ENCODE assay signal across 9 cellular contexts in genomic region chr6:42136508-42137191, GRCh38. TPM values are rescaled to one million over a fixed set of nuclear protein-coding genes. Genes with fewer than 3 reads are reported as not detected.
DNase-seq lines count a peak whose midpoint lies in the region; ATAC-seq and TF ChIP-seq lines count a peak whose summit lies in the region.
"Had no signal": no experiment of that assay in that cellular context is flagged by ENCODE, and none has a peak within 500 bp of the region (broad histone marks: within the 10 kb centered on the region; RNA-seq: fewer than 3 reads in every experiment).

No MANE protein-coding gene starts in this region.

- H3K18ac ChIP-seq in IMR-90 (ENCODE audit: low read depth, low read length), result peak overlapping the region; percentile 64

- H2BK5ac ChIP-seq in IMR-90 (ENCODE audit: low read depth, low read length, poor library complexity, severe bottlenecking), result peak overlapping the region; percentile 81

- peak overlapping the region; percentile 81; the same call in 2 of the 3 replicates for H2BK15ac ChIP-seq in IMR-90 (ENCODE audit: low read depth, low read length)

- POLR2A ChIA-PET in GM10248 (lab: Yijun Ruan, JAX), result no interaction called here
- POLR2A ChIA-PET in IMR-90 (lab: Charles Lee; ENCODE audit: unreplicated experiment), result no interaction called here

- peak overlapping the region; percentile 85 for H2BK20ac ChIP-seq in IMR-90 (ENCODE audit: low read depth, low read length)

- peak overlapping the region; percentile 87 for H2AK5ac ChIP-seq in IMR-90 (ENCODE audit: low read depth, low read length)

- no peak for TF ChIP-seq POLR2A in IMR-90 (IDR thresholded peaks at IDR 0.05; ENCODE audit: low read depth, low read length)

- H4K20me1 ChIP-seq in IMR-90 (ENCODE audit: insufficient read depth, low read length), result no peaks in the 10 kb centered on the region

- peak; percentile 82 for DNase-seq in GM10248 (ENCODE audit: extremely low spot score)
- peak; percentile 85 for DNase-seq in IMR-90
- peak; percentile 32 for DNase-seq in activated CD8-positive, alpha-beta memory T cell treated with anti-CD3 and anti-CD28 coated beads, Interleukin-2, amount 50 U/mL, for 4 hours
- peak; percentile 4 for DNase-seq in stimulated activated CD8-positive, alpha-beta memory T cell treated with anti-CD3 and anti-CD28 coated beads, Interleukin-4, amount 100 ng/mL, for 4 hours (ENCODE audit: low read depth in 2 of 2, low spot score in 1 of 2)
- no peak for DNase-seq in NCI-H187 (lab: John Stamatoyannopoulos, UW)
- no peak for DNase-seq in mucosa of gallbladder (ENCODE audit: low spot score)

- peak overlapping the region; percentile 84 for H2AFZ ChIP-seq in IMR-90 (replicated peaks; ENCODE audit: low read length, poor library complexity)

- TF ChIP-seq CTCF in GM10248 (IDR thresholded peaks at IDR 0.05; ENCODE audit: control extremely low read depth, extremely low read depth, low read depth, missing control alignments) (peak; percentile 39), IMR-90 (conservative IDR thresholded peaks at IDR 0.05; ENCODE audit: low read depth, low read length) (peak; percentile 33; the same call in 1 of the 2 replicates)

- peak overlapping the region; percentile 88 for H2AK9ac ChIP-seq in IMR-90 (replicated peaks; ENCODE audit: low read depth, low read length, poor library complexity)

- H2BK120ac ChIP-seq in IMR-90 (ENCODE audit: low read depth, low read length), result peak overlapping the region; percentile 94

- H4K91ac ChIP-seq in IMR-90 (ENCODE audit: insufficient read depth, low read depth, low read length), result peak overlapping the region; percentile 92

- dilution Hi-C loops in IMR-90 (cut with HindIII; ENCODE audit: low sequenced_read_pairs, unreplicated experiment), result no loop called here

- CTCF ChIA-PET in GM10248 (lab: Yijun Ruan, JAX), result interaction anchor here (0.8 to 3.1 kb wide), 24 partner anchors 8 to 415 kb away, joined by 3 to 22 read pairs (median 4); partner anchors contain the start of gene TAF8
- CTCF ChIA-PET in IMR-90 (lab: Yijun Ruan, JAX), result interaction anchor here (0.6 to 1.0 kb wide), 3 partner anchors 10 to 67 kb away, joined by 3 to 4 read pairs (median 3); no protein-coding TSS in a partner anchor

- peak overlapping the region; percentile 37 for H3K4me2 ChIP-seq in IMR-90 (ENCODE audit: low read depth, low read length)

- H3K4me3 ChIP-seq in IMR-90 (ENCODE audit: insufficient read depth, low read depth, low read length) (no peak overlapping the region), iPS-15b (ENCODE audit: low read depth, low read length) (peak overlapping the region; percentile 24)
- H3K4me3 ChIP-seq: thoracic aorta had no signal

- H3K79me1 ChIP-seq in IMR-90 (ENCODE audit: low read depth in 1 of 2, low read length in 2 of 2), result peaks cover 0 to 67% of the 10 kb centered on the region in 2 experiments; a peak in 2 of 4 replicates

- H3K4me1 ChIP-seq in IMR-90 (ENCODE audit: control insufficient read depth, insufficient read depth, low read length), result peaks cover 21% of the 10 kb centered on the region
- H3K4me1 ChIP-seq in iPS-15b (ENCODE audit: control insufficient read depth, insufficient read depth, low read length), result peaks cover 44% of the 10 kb centered on the region

- ATAC-seq in IMR-90 (ENCODE audit: low read depth) (peak; percentile 69), GM21423 (IDR thresholded peaks at IDR 0.05; ENCODE audit: unreplicated experiment) (no peak)

- TF ChIP-seq RAD21 in IMR-90 (IDR thresholded peaks at IDR 0.05; ENCODE audit: low read length), result no peak

- H4K5ac ChIP-seq in IMR-90 (ENCODE audit: low read depth, low read length), result peak overlapping the region; percentile 73

- peak overlapping the region; percentile 82 to 92 for H4K8ac ChIP-seq in IMR-90 (ENCODE audit: low read depth in 2 of 2, low read length in 2 of 2)

- H3K9me1 ChIP-seq in IMR-90 (ENCODE audit: insufficient read depth, low read length), result peaks cover 29% of the 10 kb centered on the region

- H3K36me3 ChIP-seq in IMR-90 (ENCODE audit: control insufficient read depth, insufficient read depth, low read length) (no peaks in the 10 kb centered on the region), iPS-15b (ENCODE audit: control insufficient read depth, insufficient read depth, low read length) (peaks cover 11% of the 10 kb centered on the region)
- H3K36me3 ChIP-seq: thoracic aorta had no signal

- in situ Hi-C loops in IMR-90 (cut with MboI; ENCODE audit: low sequenced_read_pairs), result no loop called here

- no peaks in the 10 kb centered on the region for H3K9me3 ChIP-seq in IMR-90 (ENCODE audit: control insufficient read depth, insufficient read depth, low read length)
- no peaks in the 10 kb centered on the region for H3K9me3 ChIP-seq in iPS-15b (ENCODE audit: control insufficient read depth, insufficient read depth, low read length)
- H3K9me3 ChIP-seq: thoracic aorta had no signal

- peak overlapping the region; percentile 94 for H3K14ac ChIP-seq in IMR-90 (replicated peaks; ENCODE audit: low read depth, low read length)

- H3K23ac ChIP-seq in IMR-90 (ENCODE audit: low read depth, low read length), result peak overlapping the region; percentile 71; the same call in 1 of the 2 replicates

- H3K27ac ChIP-seq in IMR-90 (ENCODE audit: insufficient read depth, low read length), result peak overlapping the region; percentile 42
- H3K27ac ChIP-seq: thoracic aorta had no signal

- WGBS in IMR-90 (ENCODE audit: extremely low coverage in 2 of 2, insufficient read length in 1 of 2), 2 experiments, result 23% methylated on average over 6 of the region's 14 CpGs; no CpG with 5 or more reads in 1 of the 2 experiments

- H3K9ac ChIP-seq in IMR-90 (ENCODE audit: low read depth, low read length) (peak overlapping the region; percentile 33; the same call in 1 of the 2 replicates), iPS-15b (ENCODE audit: low read depth, low read length) (peak overlapping the region; percentile 51)

- intact Hi-C loops in IMR-90 (cut with micrococcal nuclease), result no loop called here

- peak overlapping the region; percentile 91 for H3K4ac ChIP-seq in IMR-90 (ENCODE audit: low read depth, low read length)

- H3K56ac ChIP-seq in IMR-90 (ENCODE audit: extremely low read depth, insufficient read depth, low read length), result no peak overlapping the region

- BruUV-seq in IMR-90 (replicated peaks; lab: Mats Ljungman, UMichigan), result no TSS peak

- H3K27me3 ChIP-seq in IMR-90 (ENCODE audit: control insufficient read depth, insufficient read depth, low read length), result no peaks in the 10 kb centered on the region
- no peaks in the 10 kb centered on the region for H3K27me3 ChIP-seq in iPS-15b (ENCODE audit: control insufficient read depth, insufficient read depth, low read length)

TF ChIP-seq in IMR-90, 13 proteins besides CTCF, POLR2A, EP300 and RAD21:
- TF ChIP-seq CHD1 (IDR thresholded peaks at IDR 0.05; ENCODE audit: low read depth, low read length) (no peak), MAFK (IDR thresholded peaks at IDR 0.05; ENCODE audit: low read depth, low read length) (peak; percentile 87), NFE2L2 (IDR thresholded peaks at IDR 0.05; ENCODE audit: low read depth, low read length) (peak; percentile 63; the same call in 1 of the 2 replicates), MAZ (IDR thresholded peaks at IDR 0.05; ENCODE audit: borderline replicate concordance, low read depth, low read length) (no peak), FOS (IDR thresholded peaks at IDR 0.05; ENCODE audit: low read depth, low read length) (peak; percentile 64)

RNA-seq across cellular contexts. Expression of gene C6orf132, which starts 5.8 kb away (rescaled TPM):
- total RNA-seq in IMR-90 (2012; rRNA removed), result 0.72 and 1.1 TPM in 2 replicates
- polyA plus RNA-seq in IMR-90 (2012; rRNA removed), result 1.7 and 1.8 TPM in 2 replicates
- polyA plus RNA-seq in IMR-90 (2012; cell fraction: cytosol; rRNA removed), result 1.6 and 1.7 TPM in 2 replicates
- 3.0 and 3.3 TPM in 2 replicates for polyA plus RNA-seq in IMR-90 (2012; cell fraction: nucleus; rRNA removed; ENCODE audit: low replicate concordance)
- 41.2 TPM for total RNA-seq in mucosa of gallbladder

RNA-seq across cellular contexts. Expression of gene GUCA1A, which starts 36.5 kb away (rescaled TPM):
- total RNA-seq in IMR-90 (2012; rRNA removed) (under 0.01 and 0.18 TPM in 2 replicates), mucosa of gallbladder (not detected)
- 0.32 and 0.34 TPM in 2 replicates for polyA plus RNA-seq in IMR-90 (2012; rRNA removed)
- 0.50 and 0.60 TPM in 2 replicates for polyA plus RNA-seq in IMR-90 (2012; cell fraction: cytosol; rRNA removed)
- 0.12 and 0.18 TPM in 2 replicates for polyA plus RNA-seq in IMR-90 (2012; cell fraction: nucleus; rRNA removed; ENCODE audit: low replicate concordance)
- total RNA-seq: thoracic aorta had no signal

RNA-seq across cellular contexts. Expression of gene GUCA1B, which starts 58.1 kb away (rescaled TPM):
- total RNA-seq in IMR-90 (2012; rRNA removed) (under 0.01 and 0.18 TPM in 2 replicates), mucosa of gallbladder (0.43 TPM)
- 0.60 and 1.0 TPM in 2 replicates for polyA plus RNA-seq in IMR-90 (2012; rRNA removed)
- 0.21 and 0.42 TPM in 2 replicates for polyA plus RNA-seq in IMR-90 (2012; cell fraction: cytosol; rRNA removed)
- polyA plus RNA-seq in IMR-90 (2012; cell fraction: nucleus; rRNA removed; ENCODE audit: low replicate concordance), result 0.94 and 1.4 TPM in 2 replicates

Comparison
In these comparisons a context has a peak if more than half of its experiments do, and no peak if none do; other contexts are left out.
1. DNase-seq: peak in GM10248 (single experiment), IMR-90 (single experiment), activated CD8-positive, alpha-beta memory T cell treated with anti-CD3 and anti-CD28 coated beads, Interleukin-2, amount 50 U/mL, for 4 hours (single experiment) and stimulated activated CD8-positive, alpha-beta memory T cell treated with anti-CD3 and anti-CD28 coated beads, Interleukin-4, amount 100 ng/mL, for 4 hours (2 of 2); none in NCI-H187 (0 of 2) and mucosa of gallbladder (single experiment).
2. RNA of gene C6orf132, which starts 5.8 kb away (total RNA-seq): 41.2 TPM in mucosa of gallbladder (single experiment); 0.72 to 1.1 TPM in IMR-90; every median in the first group is over 10 times any median in the second.